Comparison of ENCODE assay signal across 7 cellular contexts in genomic region chr1:65670518-65670917, GRCh38.
"Had no signal": no experiment of that assay in that cellular context is flagged by ENCODE, and none has a peak within 500 bp of the region (broad histone marks: within the 10 kb centered on the region; RNA-seq: fewer than 3 reads in every experiment).

No MANE protein-coding gene starts in this region.

- H3K4me2 ChIP-seq: KMS-11 had no signal

- H3K27ac ChIP-seq: HL-60, KMS-11 had no signal

- ATAC-seq: K562 had no signal

- FAIRE-seq: HTR-8/SVneo, K562 had no signal

- H3K4me3 ChIP-seq: K562 had no signal

- H3K9ac ChIP-seq: KMS-11 had no signal

- DNase-seq: IMR-90, KBM-7, KG1 had no signal
